Comparison of ENCODE assay signal across 8 cellular contexts in the genomic region with DNA sequence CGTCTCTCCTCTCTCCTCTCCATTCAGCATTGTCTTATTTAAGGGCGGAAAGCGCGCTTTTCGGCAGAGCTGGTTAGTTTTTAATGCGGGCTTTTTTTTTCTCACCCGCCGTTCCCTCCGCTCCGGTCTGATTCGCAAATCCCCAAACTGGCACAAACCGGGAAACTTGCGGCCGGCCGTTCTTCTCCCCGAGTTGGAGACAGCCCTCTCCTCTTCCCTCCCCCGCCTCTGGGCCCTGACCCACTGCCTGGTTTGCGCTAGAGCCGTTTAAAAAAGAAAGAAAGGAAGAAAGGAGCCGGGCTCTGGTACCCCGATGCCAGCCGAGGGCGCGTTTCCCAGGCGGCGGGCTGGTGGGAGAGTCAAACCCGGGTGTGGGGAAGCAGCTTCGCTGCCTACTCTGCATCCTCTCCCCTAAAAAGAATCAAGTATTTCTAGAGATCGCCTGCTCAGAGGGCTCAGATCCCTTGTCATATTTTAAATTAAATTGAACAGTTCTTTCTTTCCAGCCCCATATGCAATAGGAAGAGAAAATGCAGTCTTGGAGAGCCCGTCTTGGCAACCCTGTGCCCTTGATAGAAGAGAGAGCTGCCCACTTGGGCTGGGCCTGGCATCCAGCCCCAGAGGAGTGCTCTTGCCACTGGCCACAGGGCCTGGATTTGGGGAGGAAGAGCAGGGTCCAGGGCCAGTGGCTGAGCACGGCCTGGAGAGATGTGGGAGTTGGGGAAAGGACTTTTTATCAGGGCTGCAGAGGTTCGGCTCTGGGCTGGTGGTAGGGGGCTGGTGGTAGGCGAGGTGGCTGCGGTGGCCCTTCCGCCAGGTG. TPM values are rescaled to one million over a fixed set of nuclear protein-coding genes. Genes with fewer than 3 reads are reported as not detected.
DNase-seq lines count a peak whose midpoint lies in the region; ATAC-seq and TF ChIP-seq lines count a peak whose summit lies in the region.

No MANE protein-coding gene starts in this region.

- H3K27ac ChIP-seq in BLaER1 (peak overlapping the region; percentile 87), PC-3 (ENCODE audit: low read length) (peak overlapping the region; percentile 81), endodermal cell (ENCODE audit: low read depth, low read length) (no peak overlapping the region), neuronal stem cell (replicated peaks; ENCODE audit: low read length) (no peak overlapping the region)

- H2AFZ ChIP-seq in PC-3 (ENCODE audit: low read length) = peak overlapping the region; percentile 85
- no peak overlapping the region for H2AFZ ChIP-seq in neuronal stem cell (ENCODE audit: low read length)

- TF ChIP-seq CTCF in PC-3 (conservative IDR thresholded peaks at IDR 0.05; ENCODE audit: low read depth, low read length) (peak; percentile 21; the same call in 1 of the 2 replicates), endodermal cell (conservative IDR thresholded peaks at IDR 0.05) (no peak)

- no peak overlapping the region for H3K4me3 Mint-ChIP-seq in endodermal cell

- peaks cover 100% of the 10 kb centered on the region for H3K27me3 Mint-ChIP-seq in endodermal cell (ENCODE audit: insufficient read depth)

- H3K18ac ChIP-seq in neuronal stem cell (ENCODE audit: low read length) = peak overlapping the region; percentile 22

- H2BK15ac ChIP-seq in neuronal stem cell (ENCODE audit: low read length) = no peak overlapping the region

- no peak overlapping the region for H3K27ac Mint-ChIP-seq in endodermal cell

- no TSS peak for BruUV-seq in PC-3 (replicated peaks; lab: Mats Ljungman, UMichigan)

- no peak overlapping the region for H4K8ac ChIP-seq in neuronal stem cell (ENCODE audit: low read depth, low read length)

- no peak overlapping the region for H3K4ac ChIP-seq in neuronal stem cell (ENCODE audit: low read length)

- H4K91ac ChIP-seq in neuronal stem cell (ENCODE audit: low read depth, low read length, poor library complexity) = no peak overlapping the region

- peaks cover 92% of the 10 kb centered on the region for H3K79me2 ChIP-seq in PC-3 (ENCODE audit: low read length)

- H3K9ac ChIP-seq in BLaER1 (peak overlapping the region; percentile 78), PC-3 (ENCODE audit: low read length) (peak overlapping the region; percentile 86), endodermal cell (ENCODE audit: extremely low read depth, low read length, poor library complexity, severe bottlenecking) (no peak overlapping the region), neuronal stem cell (ENCODE audit: low read depth, low read length, poor library complexity) (no peak overlapping the region)

- H3K9me3 Mint-ChIP-seq in endodermal cell = peaks cover 6% of the 10 kb centered on the region

- H3K4me3 ChIP-seq in BLaER1 = peak overlapping the region; percentile 61
- H3K4me3 ChIP-seq in PC-3 (ENCODE audit: low read length) = peak overlapping the region; percentile 75
- H3K4me3 ChIP-seq in endodermal cell (ENCODE audit: low read length) = peak overlapping the region; percentile 38
- no peak overlapping the region for H3K4me3 ChIP-seq in neuronal stem cell (ENCODE audit: low read length in 2 of 2)

- peak overlapping the region; percentile 94 for H3K4me2 ChIP-seq in BLaER1
- H3K4me2 ChIP-seq in PC-3 (ENCODE audit: low read length) = peak overlapping the region; percentile 92
- H3K4me2 ChIP-seq in neuronal stem cell (ENCODE audit: insufficient read depth, low read length, poor library complexity, severe bottlenecking) = no peak overlapping the region

- H3K79me1 ChIP-seq in neuronal stem cell (ENCODE audit: low read depth, low read length) = peaks cover 6% of the 10 kb centered on the region

- H2BK120ac ChIP-seq in neuronal stem cell (ENCODE audit: low read depth, low read length) = no peak overlapping the region

- H2AK5ac ChIP-seq in neuronal stem cell (ENCODE audit: low read depth, low read length) = no peak overlapping the region

- ATAC-seq in PC-3 = peak; percentile 9
- no peak for ATAC-seq in GM21576 (IDR thresholded peaks at IDR 0.05; ENCODE audit: unreplicated experiment)
- no peak for ATAC-seq in HG03571 (IDR thresholded peaks at IDR 0.05; ENCODE audit: unreplicated experiment)

- H3K4me1 Mint-ChIP-seq in endodermal cell = peaks cover 36% of the 10 kb centered on the region

- H2BK5ac ChIP-seq in neuronal stem cell (ENCODE audit: low read length) = no peak overlapping the region

- H2BK12ac ChIP-seq in neuronal stem cell (ENCODE audit: low read length) = peak overlapping the region; percentile 6

- H3F3A ChIP-seq in PC-3 (ENCODE audit: low read length, unreplicated experiment) = peaks cover 3% of the 10 kb centered on the region

- DNase-seq in PC-3 (peak; percentile 76), endodermal cell (peak; percentile 77), neuronal stem cell (ENCODE audit: low spot score) (no peak), NCI-H2171 treated with DMSO at 0.1 percent for 48 hours (lab: John Stamatoyannopoulos, UW) (no peak), NCI-H2227 (lab: John Stamatoyannopoulos, UW; ENCODE audit: unreplicated experiment) (no peak)

- intact Hi-C loops in PC-3 (cut with micrococcal nuclease) = loop anchor here (2.0 kb wide), 1 partner anchor 42 kb away; no protein-coding TSS in a partner anchor

- CTCF ChIA-PET in PC-3 (lab: Charles Lee) = interaction anchor here (0.6 to 2.2 kb wide), 10 partner anchors 8 to 47 kb away, joined by 3 to 16 read pairs (median 4); no protein-coding TSS in a partner anchor

- POLR2A ChIA-PET in PC-3 (lab: Charles Lee; ENCODE audit: unreplicated experiment) = interaction anchor here (0.6 to 0.7 kb wide), 3 partner anchors 37 to 277 kb away, joined by 3 to 4 read pairs (median 4); a partner anchor contains a TSS

- H3K36me3 Mint-ChIP-seq in endodermal cell (ENCODE audit: low read depth) = no peaks in the 10 kb centered on the region

- H3K23ac ChIP-seq in neuronal stem cell (ENCODE audit: low read depth, low read length, poor library complexity) = peak overlapping the region; percentile 59

- peaks cover 97% of the 10 kb centered on the region for H3K4me1 ChIP-seq in BLaER1
- peaks cover 61% of the 10 kb centered on the region for H3K4me1 ChIP-seq in PC-3 (ENCODE audit: insufficient read depth, low read length)
- H3K4me1 ChIP-seq in endodermal cell (ENCODE audit: control insufficient read depth, insufficient read depth, low read length) = peaks cover 11% of the 10 kb centered on the region
- H3K4me1 ChIP-seq in neuronal stem cell (ENCODE audit: control insufficient read depth in 2 of 2, insufficient read depth in 1 of 2, low read depth in 1 of 2, low read length in 2 of 2) = peaks cover 2 to 4% of the 10 kb centered on the region in 2 donors

- H3K27me3 ChIP-seq in BLaER1 (peaks cover 88% of the 10 kb centered on the region), PC-3 (ENCODE audit: low read length) (no peaks in the 10 kb centered on the region), endodermal cell (ENCODE audit: control insufficient read depth, insufficient read depth, low read length, poor library complexity, severe bottlenecking) (peaks cover 100% of the 10 kb centered on the region), neuronal stem cell (ENCODE audit: control insufficient read depth in 3 of 3, insufficient read depth in 3 of 3, low read depth in 1 of 3, low read length in 3 of 3) (peaks cover 77 to 100% (median 99%) of the 10 kb centered on the region in 3 experiments)

- H3K14ac ChIP-seq in neuronal stem cell (ENCODE audit: low read length) = peak overlapping the region; percentile 27

- H3K36me3 ChIP-seq in BLaER1 (no peaks in the 10 kb centered on the region), PC-3 (ENCODE audit: low read depth, low read length) (no peaks in the 10 kb centered on the region), endodermal cell (ENCODE audit: control insufficient read depth, insufficient read depth, low read length) (no peaks in the 10 kb centered on the region), neuronal stem cell (replicated peaks in 1 of 2; ENCODE audit: control insufficient read depth in 2 of 2, insufficient read depth in 2 of 2, low read length in 2 of 2) (no peaks in the 10 kb centered on the region)

- WGBS in endodermal cell (ENCODE audit: insufficient coverage in 1 of 2, insufficient read length in 1 of 2), 2 experiments = 5 to 7% methylated on average over 11 to 34 of the region's 35 CpGs
- WGBS in neuronal stem cell (ENCODE audit: extremely low coverage in 2 of 2, insufficient read length in 2 of 2, insufficient replicate concordance in 1 of 2), 2 donors = no CpG with 5 or more reads among the region's 35 CpGs

- H4K20me1 ChIP-seq in BLaER1 = peaks cover 99% of the 10 kb centered on the region
- no peaks in the 10 kb centered on the region for H4K20me1 ChIP-seq in PC-3 (ENCODE audit: low read length)

- no peaks in the 10 kb centered on the region for H3K9me2 ChIP-seq in PC-3 (replicated peaks; ENCODE audit: low read length)

- H3K9me3 ChIP-seq in BLaER1 (no peaks in the 10 kb centered on the region), PC-3 (ENCODE audit: low read length) (no peaks in the 10 kb centered on the region), endodermal cell (ENCODE audit: control insufficient read depth, low read length) (no peaks in the 10 kb centered on the region), neuronal stem cell (replicated peaks in 1 of 2; ENCODE audit: control insufficient read depth in 2 of 2, insufficient read depth in 1 of 2, low read depth in 1 of 2, low read length in 2 of 2) (peaks cover 7 to 14% of the 10 kb centered on the region in 2 donors)

RNA-seq across cellular contexts. Expression of a gene that starts 19.0 kb away (rescaled TPM):
- total RNA-seq in PC-3 (2014; rRNA removed) (43.3 and 75.8 TPM in 2 replicates), endodermal cell (under 1 TPM; 0.22 to 0.40 TPM)
- polyA plus RNA-seq in endodermal cell (2013, experiment 1 of 2) = 0.93 TPM
- 0.70 TPM for polyA plus RNA-seq in endodermal cell (2013, experiment 2 of 2)
- 0.07 TPM for polyA plus RNA-seq in neuronal stem cell (2013, experiment 1 of 2)
- 0.07 TPM for polyA plus RNA-seq in neuronal stem cell (2013, experiment 2 of 2)

RNA-seq across cellular contexts. Expression of a gene that starts 44.9 kb away (rescaled TPM):
- total RNA-seq in PC-3 (2014; rRNA removed) (0.55 and 1.1 TPM in 2 replicates), endodermal cell (under 1 TPM; 0.13 to 0.40 TPM)
- not detected for polyA plus RNA-seq in endodermal cell (2013, experiment 1 of 2)
- not detected for polyA plus RNA-seq in endodermal cell (2013, experiment 2 of 2)
- polyA plus RNA-seq in neuronal stem cell (2013, experiment 1 of 2) = 0.03 TPM
- polyA plus RNA-seq in neuronal stem cell (2013, experiment 2 of 2) = 0.03 TPM

RNA-seq across cellular contexts. Expression of a gene that starts 57.3 kb away (rescaled TPM):
- total RNA-seq in PC-3 (2014; rRNA removed) = 219 and 352 TPM in 2 replicates
- total RNA-seq in endodermal cell = 10 to 100 TPM; 31.0 to 34.9 TPM
- 37.5 TPM for polyA plus RNA-seq in endodermal cell (2013, experiment 1 of 2)
- polyA plus RNA-seq in endodermal cell (2013, experiment 2 of 2) = 41.7 TPM
- 34.0 TPM for polyA plus RNA-seq in neuronal stem cell (2013, experiment 1 of 2)
- polyA plus RNA-seq in neuronal stem cell (2013, experiment 2 of 2) = 31.8 TPM

Comparison
In these comparisons a context has a peak if more than half of its experiments do, and no peak if none do; other contexts are left out.
1. H3K27ac ChIP-seq: peak in BLaER1 (single experiment) and PC-3 (single experiment); none in endodermal cell (single experiment) and neuronal stem cell (single experiment).
2. H3K4me3 ChIP-seq: peak in BLaER1 (single experiment), PC-3 (single experiment) and endodermal cell (single experiment); none in neuronal stem cell (0 of 2).
3. H3K9ac ChIP-seq: peak in BLaER1 (single experiment) and PC-3 (single experiment); none in endodermal cell (single experiment) and neuronal stem cell (single experiment).
4. DNase-seq: peak in PC-3 (single experiment) and endodermal cell (single experiment); none in neuronal stem cell (single experiment), NCI-H2171 treated with DMSO at 0.1 percent for 48 hours (single experiment) and NCI-H2227 (single experiment).
5. RNA of a gene that starts 19.0 kb away (total RNA-seq): 43.3 to 75.8 TPM in PC-3; 0.22 to 0.40 TPM in endodermal cell; every median in the first group is over 10 times any median in the second.